ENCODE assay signal across 1 cellular context in genomic region chr2:236592821-236593220, GRCh38.
TF ChIP-seq lines count a peak whose summit lies in the region.

No MANE protein-coding gene starts in this region.

TF ChIP-seq in K562, 482 proteins besides CTCF, POLR2A, EP300 and RAD21 (continued from another document):
- TF ChIP-seq USF1 (CRISPR knock-in tag; IDR thresholded peaks at IDR 0.05): 0 out of 2 replicates have a peak, but pooled peaks have one; percentile 17
